20 cellular contexts compared by ENCODE assay signal in the genomic region with DNA sequence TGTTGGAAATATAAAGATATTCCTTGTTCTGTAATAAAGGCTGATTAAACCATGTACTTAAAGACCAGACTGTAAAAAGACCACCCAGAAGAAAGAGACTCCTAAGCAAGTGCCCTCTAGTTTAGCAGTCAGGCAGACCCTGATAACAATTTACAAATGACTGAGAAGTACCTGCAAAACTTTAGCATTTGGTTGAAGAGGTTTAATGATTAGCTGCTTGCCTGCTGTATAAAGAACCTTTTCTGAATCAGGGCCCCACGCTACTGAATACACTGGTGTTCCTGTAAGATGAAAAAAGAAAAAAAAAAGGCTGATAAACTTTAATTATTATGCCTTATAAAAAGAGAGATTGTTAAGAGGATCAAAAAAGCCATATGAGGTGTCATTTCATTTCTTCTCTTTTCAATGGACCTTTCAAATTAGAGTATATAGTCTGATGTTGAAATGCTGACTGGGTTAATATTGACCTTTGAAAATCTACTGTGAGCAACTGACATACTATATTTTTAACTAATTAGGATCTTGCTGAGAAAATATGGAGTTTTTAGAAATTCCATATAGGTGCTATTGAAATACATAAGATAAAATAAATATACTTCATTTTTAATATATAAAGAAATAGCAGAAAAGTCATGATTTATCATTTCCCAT. TPM values are rescaled to one million over a fixed set of nuclear protein-coding genes. Genes with fewer than 3 reads are reported as not detected.
DNase-seq lines count a peak whose midpoint lies in the region; ATAC-seq, FAIRE-seq and TF ChIP-seq lines count a peak whose summit lies in the region.
"Had no signal": no experiment of that assay in that cellular context is flagged by ENCODE, and none has a peak within 500 bp of the region (broad histone marks: within the 10 kb centered on the region; RNA-seq: fewer than 3 reads in every experiment).

No MANE protein-coding gene starts in this region.

- no peaks in the 10 kb centered on the region for H3K27me3 Mint-ChIP-seq in progenitor cell of endocrine pancreas
- H3K27me3 Mint-ChIP-seq: CD4-positive, alpha-beta memory T cell had no signal

- WGBS in A549 (ENCODE audit: missing lambda C conversion rate): 89% methylated on average over 1 of the region's 1 CpG

- no peaks in the 10 kb centered on the region for H3K9me2 ChIP-seq in OCI-LY7 (ENCODE audit: insufficient read depth, low read length)

- H3K4me3 Mint-ChIP-seq in progenitor cell of endocrine pancreas (ENCODE audit: low read depth): peak overlapping the region; percentile 11
- H3K4me3 Mint-ChIP-seq: CD4-positive, alpha-beta memory T cell; H9 had no signal

- ATAC-seq in A549 (no peak), left lobe of liver (peak; percentile 34), HG03175 (IDR thresholded peaks at IDR 0.05; ENCODE audit: unreplicated experiment) (no peak), GM19452 (IDR thresholded peaks at IDR 0.05; ENCODE audit: unreplicated experiment) (no peak)
- ATAC-seq: HCT116 had no signal

- H3K4me3 ChIP-seq in A549 (no peak overlapping the region), OCI-LY7 (ENCODE audit: low read depth, low read length, poor library complexity, severe bottlenecking) (no peak overlapping the region)
- H3K4me3 ChIP-seq: GM23248 had no signal

- TF ChIP-seq POLR2A in A549 (IDR thresholded peaks at IDR 0.05; ENCODE audit: low read length): no peak

- no peak overlapping the region for H2AFZ ChIP-seq in OCI-LY7 (ENCODE audit: low read length)
- H2AFZ ChIP-seq: GM23248 had no signal

- intact Hi-C loops in posterior cingulate gyrus (cut with DNase I): no loop called here
- intact Hi-C loops in OCI-LY7 (cut with micrococcal nuclease; ENCODE audit: unreplicated experiment): no loop called here

- H3K4me1 Mint-ChIP-seq in progenitor cell of endocrine pancreas (ENCODE audit: low read depth): peaks cover 29% of the 10 kb centered on the region

- H3K79me2 ChIP-seq in OCI-LY7 (ENCODE audit: insufficient read depth, low read depth, low read length): no peaks in the 10 kb centered on the region

- peaks cover 25% of the 10 kb centered on the region for H3K36me3 Mint-ChIP-seq in progenitor cell of endocrine pancreas (ENCODE audit: insufficient read depth)

- POLR2A ChIA-PET in A549 (lab: Yijun Ruan, JAX) (no interaction called here), OCI-LY7 (lab: Charles Lee) (no interaction called here)

- TF ChIP-seq EP300 in A549 (IDR thresholded peaks at IDR 0.05): no peak

- H3K36me3 ChIP-seq in OCI-LY7 (ENCODE audit: insufficient read depth, low read length): peaks cover 18% of the 10 kb centered on the region

- H3K9me3 ChIP-seq in A549: no peaks in the 10 kb centered on the region
- no peaks in the 10 kb centered on the region for H3K9me3 ChIP-seq in OCI-LY7 (ENCODE audit: low read length)
- H3K9me3 ChIP-seq: Caco-2 had no signal

- no TSS peak for BruUV-seq in OCI-LY7 (replicated peaks; lab: Mats Ljungman, UMichigan)

- H3K4me2 ChIP-seq in A549 (no peak overlapping the region), OCI-LY7 (ENCODE audit: low read length) (no peak overlapping the region)

- H3K4me1 ChIP-seq in A549 (no peaks in the 10 kb centered on the region), OCI-LY7 (ENCODE audit: insufficient read depth, low read length, poor library complexity, severe bottlenecking) (peaks cover 14% of the 10 kb centered on the region)
- H3K4me1 ChIP-seq: Caco-2 had no signal

- CTCF ChIA-PET in A549 (lab: Yijun Ruan, JAX) (no interaction called here), OCI-LY7 (lab: Charles Lee; ENCODE audit: unreplicated experiment) (no interaction called here)

- no peak for FAIRE-seq in A549 (lab: Jason Lieb, UNC)
- peak; percentile 55 for FAIRE-seq in GM19239 (lab: Jason Lieb, UNC)
- FAIRE-seq: GM12891, GM18507 had no signal

- DNase-seq in A549 (ENCODE audit: low read depth in 1 of 2, low spot score in 1 of 2) (no peak), GM19239 (ENCODE audit: insufficient read length, low spot score) (no peak), left lobe of liver (ENCODE audit: low spot score) (no peak), progenitor cell of endocrine pancreas (ENCODE audit: low spot score, unreplicated experiment) (no peak), posterior cingulate gyrus (no peak), OCI-LY7 (ENCODE audit: low spot score) (no peak)
- DNase-seq: 8988T; C1 segment of cervical spinal cord; Caco-2; CD4-positive, alpha-beta memory T cell; DMS153; DMS79 treated with DMSO at 0.1 percent for 48 hours; GF-D8; GM23248; H9 had no signal

- no peaks in the 10 kb centered on the region for H4K20me1 ChIP-seq in OCI-LY7 (ENCODE audit: insufficient read depth, low read length)

- TF ChIP-seq RAD21 in A549 (conservative IDR thresholded peaks at IDR 0.05 in 1 of 2, IDR thresholded peaks at IDR 0.05 in 1 of 2): no peak

- H3K27ac ChIP-seq in A549 (no peak overlapping the region), OCI-LY7 (ENCODE audit: low read depth, low read length, poor library complexity, severe bottlenecking) (no peak overlapping the region)
- H3K27ac ChIP-seq: GM23248 had no signal

- no peak for TF ChIP-seq CTCF in A549 (IDR thresholded peaks at IDR 0.05)
- TF ChIP-seq CTCF in progenitor cell of endocrine pancreas (IDR thresholded peaks at IDR 0.05; ENCODE audit: unreplicated experiment): no peak
- no peak for TF ChIP-seq CTCF in OCI-LY7 (conservative IDR thresholded peaks at IDR 0.05; ENCODE audit: low read length)

- peak overlapping the region; percentile 71 for H3K27ac Mint-ChIP-seq in progenitor cell of endocrine pancreas
- H3K27ac Mint-ChIP-seq: H9 had no signal

- peaks cover 7% of the 10 kb centered on the region for H3K9me3 Mint-ChIP-seq in progenitor cell of endocrine pancreas (ENCODE audit: low read depth)
- H3K9me3 Mint-ChIP-seq: CD4-positive, alpha-beta memory T cell; H9 had no signal

TF ChIP-seq in A549, 52 proteins besides CTCF, POLR2A, EP300 and RAD21:
- TF ChIP-seq, protein P1, sequence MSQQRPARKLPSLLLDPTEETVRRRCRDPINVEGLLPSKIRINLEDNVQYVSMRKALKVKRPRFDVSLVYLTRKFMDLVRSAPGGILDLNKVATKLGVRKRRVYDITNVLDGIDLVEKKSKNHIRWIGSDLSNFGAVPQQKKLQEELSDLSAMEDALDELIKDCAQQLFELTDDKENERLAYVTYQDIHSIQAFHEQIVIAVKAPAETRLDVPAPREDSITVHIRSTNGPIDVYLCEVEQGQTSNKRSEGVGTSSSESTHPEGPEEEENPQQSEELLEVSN (IDR thresholded peaks at IDR 0.05; ENCODE audit: borderline replicate concordance, low read depth): no peak
- TF ChIP-seq MAFK (IDR thresholded peaks at IDR 0.05; ENCODE audit: partially characterized antibody): peak; percentile 37

RNA-seq across cellular contexts. Expression of gene IFT80, which starts 33.0 kb away (rescaled TPM):
- 28.1 and 41.8 TPM in 2 replicates for polyA plus RNA-seq in A549 (2011; rRNA removed)
- 5.4 and 6.3 TPM in 2 replicates for polyA plus RNA-seq in A549 (2012; cell fraction: cytosol; rRNA removed)
- 4.1 and 7.4 TPM in 2 replicates for polyA plus RNA-seq in A549 (2012; cell fraction: nucleus; rRNA removed)
- polyA plus RNA-seq in A549 (2017; fragmentation: RNase III; extraction: RNeasy Plus Mini Kit Qiagen cat#74134 plus additional on column Dnase treatment): 28.4 to 30.7 TPM (median 30.6 TPM) in 3 replicates
- polyA minus RNA-seq in A549 (2011; rRNA and poly(A)+ RNA removed): 7.4 and 7.6 TPM in 2 replicates
- 6.3 TPM for total RNA-seq in left lobe of liver
- total RNA-seq in progenitor cell of endocrine pancreas: 48.1 and 52.4 TPM in 2 replicates
- 33.5 and 37.3 TPM in 2 replicates for total RNA-seq in OCI-LY7 (2014; rRNA removed; shearing (Covaris generic))
- total RNA-seq in OCI-LY7 (2022): 48.9 and 49.5 TPM in 2 replicates

RNA-seq across cellular contexts. Expression of gene SMC4, which starts 33.5 kb away (rescaled TPM):
- polyA plus RNA-seq in A549 (2011; rRNA removed): 76.2 and 139 TPM in 2 replicates
- polyA plus RNA-seq in A549 (2012; cell fraction: cytosol; rRNA removed): 40.2 and 44.9 TPM in 2 replicates
- polyA plus RNA-seq in A549 (2012; cell fraction: nucleus; rRNA removed): 89.2 and 111 TPM in 2 replicates
- polyA plus RNA-seq in A549 (2017; fragmentation: RNase III; extraction: RNeasy Plus Mini Kit Qiagen cat#74134 plus additional on column Dnase treatment): 116 to 123 TPM (median 121 TPM) in 3 replicates
- polyA minus RNA-seq in A549 (2011; rRNA and poly(A)+ RNA removed): 20.5 and 23.7 TPM in 2 replicates
- total RNA-seq in left lobe of liver: 12.0 TPM
- 79.1 and 83.2 TPM in 2 replicates for total RNA-seq in progenitor cell of endocrine pancreas
- 316 and 348 TPM in 2 replicates for total RNA-seq in OCI-LY7 (2014; rRNA removed; shearing (Covaris generic))
- 352 and 382 TPM in 2 replicates for total RNA-seq in OCI-LY7 (2022)
